ENCODE assay signal across 21 cellular contexts in the genomic region with DNA sequence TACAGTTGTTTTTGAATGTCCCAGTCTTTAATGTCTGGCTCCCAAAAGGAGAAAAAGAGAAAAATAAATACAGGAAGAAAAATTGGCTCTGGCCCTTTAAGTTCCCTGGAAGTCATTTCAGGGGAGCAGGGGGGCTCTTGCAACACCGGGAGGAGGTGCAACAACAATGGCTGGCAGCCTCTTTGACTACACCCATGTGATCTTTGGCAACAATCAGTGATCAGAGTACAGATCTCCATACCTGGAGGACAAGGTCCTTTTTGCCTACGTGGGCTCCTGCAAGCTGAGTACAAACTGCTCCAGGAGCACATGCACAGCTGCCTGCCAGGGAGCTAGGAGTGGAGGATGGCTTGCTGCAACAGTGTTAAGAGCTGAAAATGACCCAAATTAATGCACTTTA.
DNase-seq lines count a peak whose midpoint lies in the region; ATAC-seq, FAIRE-seq and TF ChIP-seq lines count a peak whose summit lies in the region.
"Had no signal": no experiment of that assay in that cellular context is flagged by ENCODE, and none has a peak within 500 bp of the region (broad histone marks: within the 10 kb centered on the region; RNA-seq: fewer than 3 reads in every experiment).

No MANE protein-coding gene starts in this region.

- H2AFZ ChIP-seq in H1 (ENCODE audit: low read length): no peak overlapping the region

- H3K4me2 ChIP-seq in H1 (ENCODE audit: insufficient read depth in 1 of 2, low read depth in 2 of 2, low read length in 2 of 2): peak overlapping the region in 1 of 2 experiments; percentile 33; a peak in 1 of 4 replicates
- H3K4me2 ChIP-seq: BLaER1 treated with 17β-estradiol and CSF1 and Interleukin-3, amounts not matched to agents 10 nM and 100 nM had no signal

- H3K4ac ChIP-seq in H1 (replicated peaks; ENCODE audit: insufficient read length, low read depth, low read length): no peak overlapping the region

- no peak overlapping the region for H4K8ac ChIP-seq in H1 (ENCODE audit: extremely low read depth, insufficient read depth, low read length)

- peaks cover 11% of the 10 kb centered on the region for H3K9me3 Mint-ChIP-seq in MCF 10A (ENCODE audit: unreplicated experiment)
- peaks cover 15% of the 10 kb centered on the region for H3K9me3 Mint-ChIP-seq in type B pancreatic cell
- H3K9me3 Mint-ChIP-seq: natural killer cell treated with Interleukin-12 subunit alpha and Interleukin-12 subunit beta and Interleukin-15 and Interleukin-18, amount 100 ng/mL, for 72 hours had no signal

- no peaks in the 10 kb centered on the region; a peak in 1 of 4 replicates for H3K79me2 ChIP-seq in H1 (ENCODE audit: control insufficient read depth in 1 of 2, insufficient read depth in 2 of 2, low read length in 2 of 2)

- H3K27me3 ChIP-seq in breast epithelium: no peaks in the 10 kb centered on the region
- H3K27me3 ChIP-seq in H1 (replicated peaks in 1 of 4; ENCODE audit: control insufficient read depth in 3 of 4, extremely low read depth in 1 of 4, insufficient read depth in 3 of 4, low read length in 3 of 4): peaks cover 0 to 1% (median 0%) of the 10 kb centered on the region in 4 experiments; a peak in 1 of 7 replicates
- H3K27me3 ChIP-seq in left lung: no peaks in the 10 kb centered on the region
- H3K27me3 ChIP-seq: BLaER1 treated with 17β-estradiol and CSF1 and Interleukin-3, amounts not matched to agents 10 nM and 100 nM had no signal

- no peak overlapping the region for H3K56ac ChIP-seq in H1 (replicated peaks; ENCODE audit: insufficient read length, low read depth, low read length)

- no peak overlapping the region for H3K27ac ChIP-seq in breast epithelium
- H3K27ac ChIP-seq in H1 (ENCODE audit: low read depth, low read length): no peak overlapping the region
- H3K27ac ChIP-seq in left lung: no peak overlapping the region
- H3K27ac ChIP-seq: BLaER1 treated with 17β-estradiol and CSF1 and Interleukin-3, amounts not matched to agents 10 nM and 100 nM had no signal

- no peak for TF ChIP-seq POLR2A in breast epithelium (IDR thresholded peaks at IDR 0.05)
- no peak for TF ChIP-seq POLR2A in H1 (IDR thresholded peaks at IDR 0.05; ENCODE audit: control extremely low read depth in 1 of 2, low read depth in 2 of 2, low read length in 2 of 2)

- H3K4me1 ChIP-seq in breast epithelium: no peaks in the 10 kb centered on the region
- H3K4me1 ChIP-seq in H1 (replicated peaks in 1 of 4; ENCODE audit: control insufficient read depth in 3 of 4, insufficient read depth in 4 of 4, low read length in 3 of 4): peaks cover 0 to 8% (median 3%) of the 10 kb centered on the region in 4 experiments; a peak in 4 of 7 replicates
- H3K4me1 ChIP-seq in left lung: no peaks in the 10 kb centered on the region
- H3K4me1 ChIP-seq: BLaER1 treated with 17β-estradiol and CSF1 and Interleukin-3, amounts not matched to agents 10 nM and 100 nM; HAP-1 had no signal

- no peak overlapping the region for H3K18ac ChIP-seq in H1 (ENCODE audit: extremely low read depth, low read length)

- H2BK12ac ChIP-seq in H1 (ENCODE audit: low read depth, low read length): no peak overlapping the region

- no peaks in the 10 kb centered on the region for H3K79me1 ChIP-seq in H1 (ENCODE audit: low read depth, low read length)

- H3K27me3 Mint-ChIP-seq in MCF 10A (ENCODE audit: insufficient read depth, unreplicated experiment) (no peaks in the 10 kb centered on the region), type B pancreatic cell (no peaks in the 10 kb centered on the region)
- H3K27me3 Mint-ChIP-seq: memory B cell, progenitor cell of endocrine pancreas had no signal

- no peak overlapping the region for H4K91ac ChIP-seq in H1 (replicated peaks; ENCODE audit: insufficient read length, low read length)

- TF ChIP-seq CTCF in MCF 10A (IDR thresholded peaks at IDR 0.05; ENCODE audit: unreplicated experiment) (no peak), breast epithelium (IDR thresholded peaks at IDR 0.05) (no peak), H1 (IDR thresholded peaks at IDR 0.05; ENCODE audit: control extremely low read depth in 1 of 3, insufficient read depth in 1 of 3, low read depth in 1 of 3, low read length in 3 of 3) (no peak), left lung (IDR thresholded peaks at IDR 0.05) (no peak), type B pancreatic cell (conservative IDR thresholded peaks at IDR 0.05) (no peak)

- H3K23me2 ChIP-seq in H1 (ENCODE audit: low read depth, low read length): no peaks in the 10 kb centered on the region

- no peak overlapping the region for H4K5ac ChIP-seq in H1 (ENCODE audit: insufficient read length, low read depth, low read length)

- no peak overlapping the region for H2BK20ac ChIP-seq in H1 (ENCODE audit: low read length)

- H2BK5ac ChIP-seq in H1 (ENCODE audit: low read depth, low read length): no peak overlapping the region; the same call in 1 of the 2 replicates

- H2BK120ac ChIP-seq in H1 (replicated peaks; ENCODE audit: low read depth, low read length): no peak overlapping the region

- H3K27ac Mint-ChIP-seq in MCF 10A (ENCODE audit: low read depth, unreplicated experiment): no peak overlapping the region
- H3K27ac Mint-ChIP-seq in type B pancreatic cell: peak overlapping the region; percentile 37
- H3K27ac Mint-ChIP-seq: memory B cell; natural killer cell treated with Interleukin-12 subunit alpha and Interleukin-12 subunit beta and Interleukin-15 and Interleukin-18, amount 100 ng/mL, for 72 hours; progenitor cell of endocrine pancreas; stimulated activated effector memory CD8-positive, alpha-beta T cell treated with anti-CD3 and anti-CD28 coated beads, Interleukin-12 subunit alpha, Interleukin-12 subunit beta, amount 100 ng/mL, for 72 hours had no signal

- no peak overlapping the region for H3K14ac ChIP-seq in H1 (ENCODE audit: insufficient read length)

- TF ChIP-seq RAD21 in H1 (IDR thresholded peaks at IDR 0.05 in 1 of 2, conservative IDR thresholded peaks at IDR 0.05 in 1 of 2; ENCODE audit: low read depth in 2 of 2, low read length in 2 of 2): 0 out of 4 replicates have a peak, but pooled peaks of 1 of the 2 experiments have one; percentile 2

- H3K36me3 Mint-ChIP-seq in MCF 10A (ENCODE audit: insufficient read depth, unreplicated experiment) (no peaks in the 10 kb centered on the region), type B pancreatic cell (peaks cover 41% of the 10 kb centered on the region)
- H3K36me3 Mint-ChIP-seq: stimulated activated effector memory CD8-positive, alpha-beta T cell treated with anti-CD3 and anti-CD28 coated beads, Interleukin-12 subunit alpha, Interleukin-12 subunit beta, amount 100 ng/mL, for 72 hours had no signal

- intact Hi-C loops in MCF 10A (cut with micrococcal nuclease): no loop called here
- intact Hi-C loops in breast epithelium (cut with DNase I; ENCODE audit: low total_unique reads): no loop called here
- intact Hi-C loops in left lung (cut with DNase I): no loop called here

- FAIRE-seq in H1 (lab: Jason Lieb, UNC): peak; percentile 71

- POLR2A ChIA-PET in MCF 10A (lab: Yijun Ruan, JAX) (interaction anchor here (1.5 to 1.7 kb wide), 2 partner anchors 143 to 151 kb away, joined by 3 read pairs; no protein-coding TSS in a partner anchor), H1 (lab: Charles Lee; ENCODE audit: partially characterized antibody) (no interaction called here)

- peak; percentile 34 for ATAC-seq in left lung
- ATAC-seq in HG03457 (IDR thresholded peaks at IDR 0.05; ENCODE audit: unreplicated experiment): no peak
- ATAC-seq: natural killer cell treated with Interleukin-12 subunit alpha and Interleukin-12 subunit beta and Interleukin-15 and Interleukin-18, amount 100 ng/mL, for 72 hours; stimulated activated effector memory CD8-positive, alpha-beta T cell treated with anti-CD3 and anti-CD28 coated beads, Interleukin-12 subunit alpha, Interleukin-12 subunit beta, amount 100 ng/mL, for 72 hours had no signal

- H3K23ac ChIP-seq in H1 (ENCODE audit: insufficient read length): no peak overlapping the region

- no peak for TF ChIP-seq EP300 in H1 (IDR thresholded peaks at IDR 0.05; ENCODE audit: borderline replicate concordance in 1 of 2, low read depth in 2 of 2, low read length in 2 of 2)

- H3K4me3 ChIP-seq in breast epithelium (no peak overlapping the region), H1 (ENCODE audit: extremely low read depth in 1 of 4, insufficient read depth in 2 of 4, low read depth in 3 of 4, low read length in 4 of 4) (no peak overlapping the region; a peak in 1 of 8 replicates), left lung (no peak overlapping the region)
- H3K4me3 ChIP-seq: BLaER1 treated with 17β-estradiol and CSF1 and Interleukin-3, amounts not matched to agents 10 nM and 100 nM; HAP-1 had no signal

- H3K9ac ChIP-seq in H1 (replicated peaks in 1 of 4; ENCODE audit: extremely low read depth in 1 of 4, low read depth in 3 of 4, low read length in 3 of 4): no peak overlapping the region; a peak in 1 of 7 replicates
- H3K9ac ChIP-seq: BLaER1 treated with 17β-estradiol and CSF1 and Interleukin-3, amounts not matched to agents 10 nM and 100 nM had no signal

- peak; percentile 74 for DNase-seq in MCF 10A (ENCODE audit: unreplicated experiment)
- no peak for DNase-seq in breast epithelium (ENCODE audit: low spot score in 2 of 2)
- no peak for DNase-seq in H1 (ENCODE audit: low read depth in 1 of 2, low spot score in 2 of 2)
- no peak for DNase-seq in left lung
- no peak for DNase-seq in type B pancreatic cell (ENCODE audit: extremely low spot score, unreplicated experiment)
- no peak for DNase-seq in activated naive CD4-positive, alpha-beta T cell treated with Interleukin-2 at 50 U/mL for 16 hours
- DNase-seq in OCI-M1 (lab: John Stamatoyannopoulos, UW): no peak
- DNase-seq: activated CD4-positive, alpha-beta T cell treated with anti-CD3 and anti-CD28 coated beads for 1 hour; activated effector memory CD4-positive, alpha-beta T cell treated with Interleukin-2 at 50 U/mL for 16 hours; amniotic stem cell; cerebellar nuclear complex; DMS153; NCI-H187; T-helper 9 cell had no signal

- H3K4me3 Mint-ChIP-seq in MCF 10A (ENCODE audit: unreplicated experiment): no peak overlapping the region
- no peak overlapping the region for H3K4me3 Mint-ChIP-seq in type B pancreatic cell
- H3K4me3 Mint-ChIP-seq: memory B cell; natural killer cell treated with Interleukin-12 subunit alpha and Interleukin-12 subunit beta and Interleukin-15 and Interleukin-18, amount 100 ng/mL, for 72 hours; stimulated activated effector memory CD8-positive, alpha-beta T cell treated with anti-CD3 and anti-CD28 coated beads, Interleukin-12 subunit alpha, Interleukin-12 subunit beta, amount 100 ng/mL, for 72 hours had no signal

- H2AK5ac ChIP-seq in H1 (ENCODE audit: low read depth, low read length): no peak overlapping the region

- 32% methylated on average over 2 of the region's 2 CpGs; no CpG with 5 or more reads in 1 of the 2 experiments for WGBS in H1 (ENCODE audit: extremely low coverage in 1 of 2, insufficient coverage in 1 of 2, insufficient read length in 1 of 2, insufficient replicate concordance in 2 of 2, low coverage in 1 of 2, low lambda C conversion rate in 2 of 2, missing lambda C conversion rate in 1 of 2), 2 experiments

- CTCF ChIA-PET in MCF 10A (lab: Yijun Ruan, JAX) (interaction anchor here (0.6 to 1.2 kb wide), 8 partner anchors 23 to 629 kb away, joined by 3 to 4 read pairs (median 4); no protein-coding TSS in a partner anchor), H1 (lab: Charles Lee; ENCODE audit: partially characterized antibody) (interaction anchor here (0.7 to 5.2 kb wide), 11 partner anchors 10 to 169 kb away, joined by 3 to 28 read pairs (median 4); no protein-coding TSS in a partner anchor)

- no TSS peak for BruUV-seq in MCF 10A (replicated peaks; lab: Mats Ljungman, UMichigan)

- H3K36me3 ChIP-seq in breast epithelium (no peaks in the 10 kb centered on the region), H1 (ENCODE audit: control insufficient read depth in 2 of 4, insufficient read depth in 4 of 4, low read length in 3 of 4) (no peaks in the 10 kb centered on the region; a peak in 3 of 8 replicates), left lung (peaks cover 0 to 7% of the 10 kb centered on the region in 2 donors)
- H3K36me3 ChIP-seq: HAP-1 had no signal

- no peaks in the 10 kb centered on the region for H4K20me1 ChIP-seq in H1 (replicated peaks in 1 of 2; ENCODE audit: control insufficient read depth in 1 of 2, insufficient read depth in 2 of 2, low read length in 2 of 2)
- H4K20me1 ChIP-seq: BLaER1 treated with 17β-estradiol and CSF1 and Interleukin-3, amounts not matched to agents 10 nM and 100 nM had no signal

- peak overlapping the region; percentile 48; the same call in 1 of the 2 replicates for H2BK15ac ChIP-seq in H1 (ENCODE audit: low read length)

- peaks cover 6 to 15% of the 10 kb centered on the region in 2 donors for H3K9me3 ChIP-seq in breast epithelium
- H3K9me3 ChIP-seq in H1 (ENCODE audit: insufficient read depth in 2 of 2, low read depth in 1 of 2, low read length in 1 of 2): 0 out of 4 replicates have a peak, but pooled peaks cover 0 to 3% of the 10 kb centered on the region in 2 experiments
- peaks cover 0 to 11% of the 10 kb centered on the region in 2 donors for H3K9me3 ChIP-seq in left lung
- H3K9me3 ChIP-seq: HAP-1 had no signal

- peaks cover 6% of the 10 kb centered on the region for H3K4me1 Mint-ChIP-seq in MCF 10A (ENCODE audit: insufficient read depth, unreplicated experiment)
- peaks cover 7% of the 10 kb centered on the region for H3K4me1 Mint-ChIP-seq in type B pancreatic cell (ENCODE audit: unreplicated experiment)
- H3K4me1 Mint-ChIP-seq: memory B cell; stimulated activated effector memory CD8-positive, alpha-beta T cell treated with anti-CD3 and anti-CD28 coated beads, Interleukin-12 subunit alpha, Interleukin-12 subunit beta, amount 100 ng/mL, for 72 hours had no signal
